Comparison of ENCODE assay signal across 1 cellular context in genomic region chr1:229342902-229343587, GRCh38.
TF ChIP-seq lines count a peak whose summit lies in the region.

A gene with protein sequence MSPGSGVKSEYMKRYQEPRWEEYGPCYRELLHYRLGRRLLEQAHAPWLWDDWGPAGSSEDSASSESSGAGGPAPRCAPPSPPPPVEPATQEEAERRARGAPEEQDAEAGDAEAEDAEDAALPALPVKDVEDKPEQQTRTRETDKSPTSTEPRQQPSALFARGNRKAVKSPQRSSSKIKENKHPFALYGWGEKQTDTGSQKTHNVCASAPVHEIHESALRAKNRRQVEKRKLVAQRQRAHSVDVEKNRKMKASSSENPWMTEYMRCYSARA (minus strand): TSS chr1:229343047. CDS start chr1:229342465, 582 bp downstream.

TF ChIP-seq in K562, 482 proteins besides CTCF, POLR2A, EP300 and RAD21 (continued from another document and continues in another):
- TF ChIP-seq MNT (conservative IDR thresholded peaks at IDR 0.05) (peak in 1 of 2 experiments; percentile 37; a peak in 1 of 4 replicates), GABPA (tag; conservative IDR thresholded peaks at IDR 0.05; ENCODE audit: low read depth) (no peak; the same call in 1 of the 2 replicates), GTF2B (IDR thresholded peaks at IDR 0.05; ENCODE audit: extremely low read depth, insufficient read length) (no peak), KDM4B (IDR thresholded peaks at IDR 0.05; ENCODE audit: borderline replicate concordance in 2 of 2, low read depth in 1 of 2) (no peak), HOXB6 (CRISPR knock-in tag; IDR thresholded peaks at IDR 0.05; ENCODE audit: borderline replicate concordance) (no peak), ZNF197 (CRISPR knock-in tag; IDR thresholded peaks at IDR 0.05; ENCODE audit: low read depth) (no peak), GABPB1 (CRISPR knock-in tag; IDR thresholded peaks at IDR 0.05) (peak; percentile 66), CBX1 (IDR thresholded peaks at IDR 0.05; ENCODE audit: low read depth) (no peak; the same call in 1 of the 2 replicates), ZNF232 (CRISPR knock-in tag; IDR thresholded peaks at IDR 0.05) (no peak), PHF21A (IDR thresholded peaks at IDR 0.05; ENCODE audit: borderline replicate concordance, low read depth) (no peak), BMI1 (IDR thresholded peaks at IDR 0.05; ENCODE audit: low read length) (no peak), OTX1 (CRISPR knock-in tag; IDR thresholded peaks at IDR 0.05) (no peak), MEIS2 (IDR thresholded peaks at IDR 0.05; ENCODE audit: partially characterized antibody) (peak; percentile 1), ZNF324 (CRISPR knock-in tag; IDR thresholded peaks at IDR 0.05) (no peak), ELF4 (CRISPR knock-in tag; IDR thresholded peaks at IDR 0.05) (no peak), CBX2 (IDR thresholded peaks at IDR 0.05; ENCODE audit: insufficient read depth, low read length, poor library complexity, severe bottlenecking) (no peak), SIN3B (IDR thresholded peaks at IDR 0.05; ENCODE audit: low read depth) (peak; percentile 70; the same call in 1 of the 2 replicates), PCBP1 (IDR thresholded peaks at IDR 0.05; ENCODE audit: low read depth, low read length, poor library complexity, severe bottlenecking) (no peak), BCOR (IDR thresholded peaks at IDR 0.05) (no peak), FOXJ2 (tag; IDR thresholded peaks at IDR 0.05) (no peak), TCF7L2 (IDR thresholded peaks at IDR 0.05; ENCODE audit: low read depth, low read length) (no peak), NR4A1 (CRISPR knock-in tag; IDR thresholded peaks at IDR 0.05) (0 out of 2 replicates have a peak, but pooled peaks have one; percentile 30), NR4A1 (tag; IDR thresholded peaks at IDR 0.05) (peak; percentile 79; the same call in 1 of the 2 replicates), ZNF778 (CRISPR knock-in tag; IDR thresholded peaks at IDR 0.05) (no peak), THRB (CRISPR knock-in tag; conservative IDR thresholded peaks at IDR 0.05) (no peak), NR1H2 (CRISPR knock-in tag; IDR thresholded peaks at IDR 0.05) (no peak), PATZ1 (CRISPR knock-in tag; IDR thresholded peaks at IDR 0.05; ENCODE audit: borderline replicate concordance) (no peak), DPF2 (IDR thresholded peaks at IDR 0.05) (peak; percentile 31; the same call in 1 of the 2 replicates), TGIF2 (CRISPR knock-in tag; IDR thresholded peaks at IDR 0.05) (peak; percentile 43; the same call in 1 of the 2 replicates), FIP1L1 (IDR thresholded peaks at IDR 0.05; ENCODE audit: low read depth, low read length, poor library complexity, severe bottlenecking) (peak; percentile 45), ZNF830 (CRISPR knock-in tag; IDR thresholded peaks at IDR 0.05) (no peak), ZNF124 (CRISPR knock-in tag; IDR thresholded peaks at IDR 0.05) (no peak), NCOA6 (IDR thresholded peaks at IDR 0.05) (no peak), U2AF2 (optimal IDR thresholded peaks at IDR 0.05; ENCODE audit: low read depth, low read length) (no peak), ZNF121 (CRISPR knock-in tag; conservative IDR thresholded peaks at IDR 0.05) (no peak), TBL1XR1 (IDR thresholded peaks at IDR 0.05; ENCODE audit: low read length in 2 of 2) (no peak), ZNF24 (IDR thresholded peaks at IDR 0.05) (peak; percentile 53; the same call in 1 of the 2 replicates), ZNF586 (CRISPR knock-in tag; conservative IDR thresholded peaks at IDR 0.05) (no peak), THAP12 (CRISPR knock-in tag; IDR thresholded peaks at IDR 0.05) (peak; percentile 82), ATF6 (CRISPR knock-in tag; IDR thresholded peaks at IDR 0.05) (no peak)
- TF ChIP-seq, protein P1, sequence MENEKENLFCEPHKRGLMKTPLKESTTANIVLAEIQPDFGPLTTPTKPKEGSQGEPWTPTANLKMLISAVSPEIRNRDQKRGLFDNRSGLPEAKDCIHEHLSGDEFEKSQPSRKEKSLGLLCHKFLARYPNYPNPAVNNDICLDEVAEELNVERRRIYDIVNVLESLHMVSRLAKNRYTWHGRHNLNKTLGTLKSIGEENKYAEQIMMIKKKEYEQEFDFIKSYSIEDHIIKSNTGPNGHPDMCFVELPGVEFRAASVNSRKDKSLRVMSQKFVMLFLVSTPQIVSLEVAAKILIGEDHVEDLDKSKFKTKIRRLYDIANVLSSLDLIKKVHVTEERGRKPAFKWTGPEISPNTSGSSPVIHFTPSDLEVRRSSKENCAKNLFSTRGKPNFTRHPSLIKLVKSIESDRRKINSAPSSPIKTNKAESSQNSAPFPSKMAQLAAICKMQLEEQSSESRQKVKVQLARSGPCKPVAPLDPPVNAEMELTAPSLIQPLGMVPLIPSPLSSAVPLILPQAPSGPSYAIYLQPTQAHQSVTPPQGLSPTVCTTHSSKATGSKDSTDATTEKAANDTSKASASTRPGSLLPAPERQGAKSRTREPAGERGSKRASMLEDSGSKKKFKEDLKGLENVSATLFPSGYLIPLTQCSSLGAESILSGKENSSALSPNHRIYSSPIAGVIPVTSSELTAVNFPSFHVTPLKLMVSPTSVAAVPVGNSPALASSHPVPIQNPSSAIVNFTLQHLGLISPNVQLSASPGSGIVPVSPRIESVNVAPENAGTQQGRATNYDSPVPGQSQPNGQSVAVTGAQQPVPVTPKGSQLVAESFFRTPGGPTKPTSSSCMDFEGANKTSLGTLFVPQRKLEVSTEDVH (IDR thresholded peaks at IDR 0.05; ENCODE audit: low read depth, partially characterized antibody), result no peak
- TF ChIP-seq, protein P2, sequence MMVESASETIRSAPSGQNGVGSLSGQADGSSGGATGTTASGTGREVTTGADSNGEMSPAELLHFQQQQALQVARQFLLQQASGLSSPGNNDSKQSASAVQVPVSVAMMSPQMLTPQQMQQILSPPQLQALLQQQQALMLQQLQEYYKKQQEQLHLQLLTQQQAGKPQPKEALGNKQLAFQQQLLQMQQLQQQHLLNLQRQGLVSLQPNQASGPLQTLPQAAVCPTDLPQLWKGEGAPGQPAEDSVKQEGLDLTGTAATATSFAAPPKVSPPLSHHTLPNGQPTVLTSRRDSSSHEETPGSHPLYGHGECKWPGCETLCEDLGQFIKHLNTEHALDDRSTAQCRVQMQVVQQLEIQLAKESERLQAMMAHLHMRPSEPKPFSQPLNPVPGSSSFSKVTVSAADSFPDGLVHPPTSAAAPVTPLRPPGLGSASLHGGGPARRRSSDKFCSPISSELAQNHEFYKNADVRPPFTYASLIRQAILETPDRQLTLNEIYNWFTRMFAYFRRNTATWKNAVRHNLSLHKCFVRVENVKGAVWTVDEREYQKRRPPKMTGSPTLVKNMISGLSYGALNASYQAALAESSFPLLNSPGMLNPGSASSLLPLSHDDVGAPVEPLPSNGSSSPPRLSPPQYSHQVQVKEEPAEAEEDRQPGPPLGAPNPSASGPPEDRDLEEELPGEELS (CRISPR knock-in tag; IDR thresholded peaks at IDR 0.05; ENCODE audit: borderline replicate concordance), result no peak
- TF ChIP-seq, protein P3, sequence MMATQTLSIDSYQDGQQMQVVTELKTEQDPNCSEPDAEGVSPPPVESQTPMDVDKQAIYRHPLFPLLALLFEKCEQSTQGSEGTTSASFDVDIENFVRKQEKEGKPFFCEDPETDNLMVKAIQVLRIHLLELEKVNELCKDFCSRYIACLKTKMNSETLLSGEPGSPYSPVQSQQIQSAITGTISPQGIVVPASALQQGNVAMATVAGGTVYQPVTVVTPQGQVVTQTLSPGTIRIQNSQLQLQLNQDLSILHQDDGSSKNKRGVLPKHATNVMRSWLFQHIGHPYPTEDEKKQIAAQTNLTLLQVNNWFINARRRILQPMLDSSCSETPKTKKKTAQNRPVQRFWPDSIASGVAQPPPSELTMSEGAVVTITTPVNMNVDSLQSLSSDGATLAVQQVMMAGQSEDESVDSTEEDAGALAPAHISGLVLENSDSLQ (IDR thresholded peaks at IDR 0.05), result no peak
- TF ChIP-seq, protein P4, sequence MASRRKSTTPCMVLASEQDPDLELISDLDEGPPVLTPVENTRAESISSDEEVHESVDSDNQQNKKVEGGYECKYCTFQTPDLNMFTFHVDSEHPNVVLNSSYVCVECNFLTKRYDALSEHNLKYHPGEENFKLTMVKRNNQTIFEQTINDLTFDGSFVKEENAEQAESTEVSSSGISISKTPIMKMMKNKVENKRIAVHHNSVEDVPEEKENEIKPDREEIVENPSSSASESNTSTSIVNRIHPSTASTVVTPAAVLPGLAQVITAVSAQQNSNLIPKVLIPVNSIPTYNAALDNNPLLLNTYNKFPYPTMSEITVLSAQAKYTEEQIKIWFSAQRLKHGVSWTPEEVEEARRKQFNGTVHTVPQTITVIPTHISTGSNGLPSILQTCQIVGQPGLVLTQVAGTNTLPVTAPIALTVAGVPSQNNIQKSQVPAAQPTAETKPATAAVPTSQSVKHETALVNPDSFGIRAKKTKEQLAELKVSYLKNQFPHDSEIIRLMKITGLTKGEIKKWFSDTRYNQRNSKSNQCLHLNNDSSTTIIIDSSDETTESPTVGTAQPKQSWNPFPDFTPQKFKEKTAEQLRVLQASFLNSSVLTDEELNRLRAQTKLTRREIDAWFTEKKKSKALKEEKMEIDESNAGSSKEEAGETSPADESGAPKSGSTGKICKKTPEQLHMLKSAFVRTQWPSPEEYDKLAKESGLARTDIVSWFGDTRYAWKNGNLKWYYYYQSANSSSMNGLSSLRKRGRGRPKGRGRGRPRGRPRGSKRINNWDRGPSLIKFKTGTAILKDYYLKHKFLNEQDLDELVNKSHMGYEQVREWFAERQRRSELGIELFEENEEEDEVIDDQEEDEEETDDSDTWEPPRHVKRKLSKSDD (conservative IDR thresholded peaks at IDR 0.05; ENCODE audit: low read length), result no peak
